Comparison of ENCODE assay signal across 1 cellular context in the genomic region with DNA sequence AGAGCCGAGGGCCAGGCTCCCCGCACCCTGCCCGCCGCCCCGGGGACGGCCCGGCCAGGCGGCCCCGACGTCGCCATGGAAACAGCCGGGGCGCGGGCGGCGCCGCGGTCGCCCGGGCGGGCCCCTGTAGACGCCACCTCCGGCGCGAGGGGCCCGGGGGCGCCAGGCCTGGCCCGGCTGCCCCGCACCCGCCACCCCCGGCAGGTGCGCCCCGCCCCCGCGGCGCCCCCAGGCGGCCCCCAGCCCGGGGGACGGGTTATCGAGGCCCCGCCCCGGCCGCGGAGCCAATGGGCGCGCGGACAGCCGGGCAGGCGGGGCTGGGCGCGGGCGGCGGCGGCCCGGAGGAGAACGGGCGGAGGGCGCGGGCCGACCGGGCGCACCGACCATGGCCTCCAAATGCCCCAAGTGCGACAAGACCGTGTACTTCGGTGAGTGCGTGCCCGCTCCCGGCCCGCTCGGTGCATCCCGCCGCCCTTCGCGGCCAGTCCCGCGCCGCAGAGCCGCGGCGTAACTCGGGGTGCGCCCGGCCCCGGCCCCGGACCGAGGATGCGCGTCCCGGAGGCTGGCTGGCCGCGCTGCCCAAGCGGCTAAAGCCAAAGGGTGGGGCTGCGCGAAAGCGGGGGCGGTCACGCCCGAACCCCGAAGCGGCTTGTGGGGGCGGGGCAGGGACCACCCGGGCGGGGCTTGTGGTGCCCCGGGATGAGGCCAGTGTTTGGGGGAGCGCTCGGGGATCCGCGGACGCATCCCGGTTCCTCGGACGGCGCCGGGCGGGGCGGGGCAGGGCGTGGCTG.
TF ChIP-seq lines count a peak whose summit lies in the region.

A gene with protein sequence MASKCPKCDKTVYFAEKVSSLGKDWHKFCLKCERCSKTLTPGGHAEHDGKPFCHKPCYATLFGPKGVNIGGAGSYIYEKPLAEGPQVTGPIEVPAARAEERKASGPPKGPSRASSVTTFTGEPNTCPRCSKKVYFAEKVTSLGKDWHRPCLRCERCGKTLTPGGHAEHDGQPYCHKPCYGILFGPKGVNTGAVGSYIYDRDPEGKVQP (plus strand): TSS at position 344 of the 791 bp plus-strand sequence. CDS start 42 bp downstream, at position 386.

TF ChIP-seq in HepG2, 621 proteins besides CTCF, POLR2A, EP300 and RAD21:
- TF ChIP-seq HCFC1 (IDR thresholded peaks at IDR 0.05; ENCODE audit: low read depth, low read length) (no peak), SAP130 (CRISPR knock-in tag; IDR thresholded peaks at IDR 0.05; ENCODE audit: low read depth) (0 out of 2 replicates have a peak, but pooled peaks have one; percentile 37), YEATS2 (CRISPR knock-in tag; IDR thresholded peaks at IDR 0.05; ENCODE audit: borderline replicate concordance) (no peak), SKI (IDR thresholded peaks at IDR 0.05; ENCODE audit: partially characterized antibody) (peak; percentile 0), BHLHE40 (IDR thresholded peaks at IDR 0.05; ENCODE audit: low read length) (0 out of 2 replicates have a peak, but pooled peaks have one; percentile 10), ZSCAN31 (CRISPR knock-in tag; IDR thresholded peaks at IDR 0.05; ENCODE audit: low read depth) (0 out of 2 replicates have a peak, but pooled peaks have one; percentile 2), SMAD1 (CRISPR knock-in tag; IDR thresholded peaks at IDR 0.05; ENCODE audit: borderline replicate concordance, low read depth) (no peak), JUN (CRISPR knock-in tag; IDR thresholded peaks at IDR 0.05) (no peak), SRSF9 (IDR thresholded peaks at IDR 0.05; ENCODE audit: borderline replicate concordance, insufficient read depth, low read depth, low read length, poor library complexity, severe bottlenecking) (no peak), ZNF615 (CRISPR knock-in tag; IDR thresholded peaks at IDR 0.05; ENCODE audit: borderline replicate concordance) (no peak), ZNF563 (CRISPR knock-in tag; IDR thresholded peaks at IDR 0.05) (0 out of 2 replicates have a peak, but pooled peaks have one; percentile 21), NFATC3 (CRISPR knock-in tag; IDR thresholded peaks at IDR 0.05) (no peak), PPARG (CRISPR knock-in tag; conservative IDR thresholded peaks at IDR 0.05) (no peak), ZFY (CRISPR knock-in tag; IDR thresholded peaks at IDR 0.05) (peak; percentile 11; the same call in 1 of the 2 replicates), ZFP36L2 (CRISPR knock-in tag; IDR thresholded peaks at IDR 0.05) (no peak), POLR2AphosphoS5 (IDR thresholded peaks at IDR 0.05; ENCODE audit: low read depth, low read length) (no peak), ZNF777 (CRISPR knock-in tag; IDR thresholded peaks at IDR 0.05) (peak; percentile 96), CEBPB (IDR thresholded peaks at IDR 0.05; ENCODE audit: borderline replicate concordance, low read depth, low read length) (no peak), ZNF546 (CRISPR knock-in tag; conservative IDR thresholded peaks at IDR 0.05) (no peak), ZNF547 (CRISPR knock-in tag; IDR thresholded peaks at IDR 0.05) (no peak), ATM (IDR thresholded peaks at IDR 0.05; ENCODE audit: borderline replicate concordance) (no peak), ZSCAN21 (CRISPR knock-in tag; IDR thresholded peaks at IDR 0.05; ENCODE audit: borderline replicate concordance) (0 out of 2 replicates have a peak, but pooled peaks have one; percentile 15), HNRNPK (IDR thresholded peaks at IDR 0.05; ENCODE audit: low read depth, low read length, poor library complexity, severe bottlenecking) (peak; percentile 32), ZKSCAN1 (IDR thresholded peaks at IDR 0.05; ENCODE audit: low read length) (no peak)
- TF ChIP-seq, protein P1, sequence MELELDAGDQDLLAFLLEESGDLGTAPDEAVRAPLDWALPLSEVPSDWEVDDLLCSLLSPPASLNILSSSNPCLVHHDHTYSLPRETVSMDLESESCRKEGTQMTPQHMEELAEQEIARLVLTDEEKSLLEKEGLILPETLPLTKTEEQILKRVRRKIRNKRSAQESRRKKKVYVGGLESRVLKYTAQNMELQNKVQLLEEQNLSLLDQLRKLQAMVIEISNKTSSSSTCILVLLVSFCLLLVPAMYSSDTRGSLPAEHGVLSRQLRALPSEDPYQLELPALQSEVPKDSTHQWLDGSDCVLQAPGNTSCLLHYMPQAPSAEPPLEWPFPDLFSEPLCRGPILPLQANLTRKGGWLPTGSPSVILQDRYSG (CRISPR knock-in tag; IDR thresholded peaks at IDR 0.05): no peak
- TF ChIP-seq, protein P2, sequence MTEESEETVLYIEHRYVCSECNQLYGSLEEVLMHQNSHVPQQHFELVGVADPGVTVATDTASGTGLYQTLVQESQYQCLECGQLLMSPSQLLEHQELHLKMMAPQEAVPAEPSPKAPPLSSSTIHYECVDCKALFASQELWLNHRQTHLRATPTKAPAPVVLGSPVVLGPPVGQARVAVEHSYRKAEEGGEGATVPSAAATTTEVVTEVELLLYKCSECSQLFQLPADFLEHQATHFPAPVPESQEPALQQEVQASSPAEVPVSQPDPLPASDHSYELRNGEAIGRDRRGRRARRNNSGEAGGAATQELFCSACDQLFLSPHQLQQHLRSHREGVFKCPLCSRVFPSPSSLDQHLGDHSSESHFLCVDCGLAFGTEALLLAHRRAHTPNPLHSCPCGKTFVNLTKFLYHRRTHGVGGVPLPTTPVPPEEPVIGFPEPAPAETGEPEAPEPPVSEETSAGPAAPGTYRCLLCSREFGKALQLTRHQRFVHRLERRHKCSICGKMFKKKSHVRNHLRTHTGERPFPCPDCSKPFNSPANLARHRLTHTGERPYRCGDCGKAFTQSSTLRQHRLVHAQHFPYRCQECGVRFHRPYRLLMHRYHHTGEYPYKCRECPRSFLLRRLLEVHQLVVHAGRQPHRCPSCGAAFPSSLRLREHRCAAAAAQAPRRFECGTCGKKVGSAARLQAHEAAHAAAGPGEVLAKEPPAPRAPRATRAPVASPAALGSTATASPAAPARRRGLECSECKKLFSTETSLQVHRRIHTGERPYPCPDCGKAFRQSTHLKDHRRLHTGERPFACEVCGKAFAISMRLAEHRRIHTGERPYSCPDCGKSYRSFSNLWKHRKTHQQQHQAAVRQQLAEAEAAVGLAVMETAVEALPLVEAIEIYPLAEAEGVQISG (CRISPR knock-in tag; IDR thresholded peaks at IDR 0.05): no peak
- TF ChIP-seq, protein P3, sequence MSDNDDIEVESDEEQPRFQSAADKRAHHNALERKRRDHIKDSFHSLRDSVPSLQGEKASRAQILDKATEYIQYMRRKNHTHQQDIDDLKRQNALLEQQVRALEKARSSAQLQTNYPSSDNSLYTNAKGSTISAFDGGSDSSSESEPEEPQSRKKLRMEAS (IDR thresholded peaks at IDR 0.05): 0 out of 2 replicates have a peak, but pooled peaks have one; percentile 7
- TF ChIP-seq, protein P4, sequence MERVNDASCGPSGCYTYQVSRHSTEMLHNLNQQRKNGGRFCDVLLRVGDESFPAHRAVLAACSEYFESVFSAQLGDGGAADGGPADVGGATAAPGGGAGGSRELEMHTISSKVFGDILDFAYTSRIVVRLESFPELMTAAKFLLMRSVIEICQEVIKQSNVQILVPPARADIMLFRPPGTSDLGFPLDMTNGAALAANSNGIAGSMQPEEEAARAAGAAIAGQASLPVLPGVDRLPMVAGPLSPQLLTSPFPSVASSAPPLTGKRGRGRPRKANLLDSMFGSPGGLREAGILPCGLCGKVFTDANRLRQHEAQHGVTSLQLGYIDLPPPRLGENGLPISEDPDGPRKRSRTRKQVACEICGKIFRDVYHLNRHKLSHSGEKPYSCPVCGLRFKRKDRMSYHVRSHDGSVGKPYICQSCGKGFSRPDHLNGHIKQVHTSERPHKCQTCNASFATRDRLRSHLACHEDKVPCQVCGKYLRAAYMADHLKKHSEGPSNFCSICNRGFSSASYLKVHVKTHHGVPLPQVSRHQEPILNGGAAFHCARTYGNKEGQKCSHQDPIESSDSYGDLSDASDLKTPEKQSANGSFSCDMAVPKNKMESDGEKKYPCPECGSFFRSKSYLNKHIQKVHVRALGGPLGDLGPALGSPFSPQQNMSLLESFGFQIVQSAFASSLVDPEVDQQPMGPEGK (CRISPR knock-in tag; IDR thresholded peaks at IDR 0.05): peak; percentile 57; the same call in 1 of the 2 replicates
- TF ChIP-seq, protein P5, sequence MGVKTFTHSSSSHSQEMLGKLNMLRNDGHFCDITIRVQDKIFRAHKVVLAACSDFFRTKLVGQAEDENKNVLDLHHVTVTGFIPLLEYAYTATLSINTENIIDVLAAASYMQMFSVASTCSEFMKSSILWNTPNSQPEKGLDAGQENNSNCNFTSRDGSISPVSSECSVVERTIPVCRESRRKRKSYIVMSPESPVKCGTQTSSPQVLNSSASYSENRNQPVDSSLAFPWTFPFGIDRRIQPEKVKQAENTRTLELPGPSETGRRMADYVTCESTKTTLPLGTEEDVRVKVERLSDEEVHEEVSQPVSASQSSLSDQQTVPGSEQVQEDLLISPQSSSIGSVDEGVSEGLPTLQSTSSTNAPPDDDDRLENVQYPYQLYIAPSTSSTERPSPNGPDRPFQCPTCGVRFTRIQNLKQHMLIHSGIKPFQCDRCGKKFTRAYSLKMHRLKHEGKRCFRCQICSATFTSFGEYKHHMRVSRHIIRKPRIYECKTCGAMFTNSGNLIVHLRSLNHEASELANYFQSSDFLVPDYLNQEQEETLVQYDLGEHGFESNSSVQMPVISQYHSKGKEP (CRISPR knock-in tag; IDR thresholded peaks at IDR 0.05): no peak
- TF ChIP-seq, protein P6, sequence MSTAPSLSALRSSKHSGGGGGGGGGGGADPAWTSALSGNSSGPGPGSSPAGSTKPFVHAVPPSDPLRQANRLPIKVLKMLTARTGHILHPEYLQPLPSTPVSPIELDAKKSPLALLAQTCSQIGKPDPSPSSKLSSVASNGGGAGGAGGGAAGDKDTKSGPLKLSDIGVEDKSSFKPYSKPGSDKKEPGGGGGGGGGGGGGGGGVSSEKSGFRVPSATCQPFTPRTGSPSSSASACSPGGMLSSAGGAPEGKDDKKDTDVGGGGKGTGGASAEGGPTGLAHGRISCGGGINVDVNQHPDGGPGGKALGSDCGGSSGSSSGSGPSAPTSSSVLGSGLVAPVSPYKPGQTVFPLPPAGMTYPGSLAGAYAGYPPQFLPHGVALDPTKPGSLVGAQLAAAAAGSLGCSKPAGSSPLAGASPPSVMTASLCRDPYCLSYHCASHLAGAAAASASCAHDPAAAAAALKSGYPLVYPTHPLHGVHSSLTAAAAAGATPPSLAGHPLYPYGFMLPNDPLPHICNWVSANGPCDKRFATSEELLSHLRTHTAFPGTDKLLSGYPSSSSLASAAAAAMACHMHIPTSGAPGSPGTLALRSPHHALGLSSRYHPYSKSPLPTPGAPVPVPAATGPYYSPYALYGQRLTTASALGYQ (CRISPR knock-in tag; IDR thresholded peaks at IDR 0.05): no peak
- TF ChIP-seq, protein P7, sequence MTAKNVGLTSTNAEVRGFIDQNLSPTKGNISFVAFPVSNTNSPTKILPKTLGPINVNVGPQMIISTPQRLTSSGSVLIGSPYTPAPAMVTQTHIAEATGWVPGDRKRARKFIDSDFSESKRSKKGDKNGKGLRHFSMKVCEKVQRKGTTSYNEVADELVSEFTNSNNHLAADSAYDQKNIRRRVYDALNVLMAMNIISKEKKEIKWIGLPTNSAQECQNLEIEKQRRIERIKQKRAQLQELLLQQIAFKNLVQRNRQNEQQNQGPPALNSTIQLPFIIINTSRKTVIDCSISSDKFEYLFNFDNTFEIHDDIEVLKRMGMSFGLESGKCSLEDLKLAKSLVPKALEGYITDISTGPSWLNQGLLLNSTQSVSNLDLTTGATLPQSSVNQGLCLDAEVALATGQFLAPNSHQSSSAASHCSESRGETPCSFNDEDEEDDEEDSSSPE (CRISPR knock-in tag; IDR thresholded peaks at IDR 0.05): 0 out of 2 replicates have a peak, but pooled peaks have one; percentile 1
- TF ChIP-seq, protein P8, sequence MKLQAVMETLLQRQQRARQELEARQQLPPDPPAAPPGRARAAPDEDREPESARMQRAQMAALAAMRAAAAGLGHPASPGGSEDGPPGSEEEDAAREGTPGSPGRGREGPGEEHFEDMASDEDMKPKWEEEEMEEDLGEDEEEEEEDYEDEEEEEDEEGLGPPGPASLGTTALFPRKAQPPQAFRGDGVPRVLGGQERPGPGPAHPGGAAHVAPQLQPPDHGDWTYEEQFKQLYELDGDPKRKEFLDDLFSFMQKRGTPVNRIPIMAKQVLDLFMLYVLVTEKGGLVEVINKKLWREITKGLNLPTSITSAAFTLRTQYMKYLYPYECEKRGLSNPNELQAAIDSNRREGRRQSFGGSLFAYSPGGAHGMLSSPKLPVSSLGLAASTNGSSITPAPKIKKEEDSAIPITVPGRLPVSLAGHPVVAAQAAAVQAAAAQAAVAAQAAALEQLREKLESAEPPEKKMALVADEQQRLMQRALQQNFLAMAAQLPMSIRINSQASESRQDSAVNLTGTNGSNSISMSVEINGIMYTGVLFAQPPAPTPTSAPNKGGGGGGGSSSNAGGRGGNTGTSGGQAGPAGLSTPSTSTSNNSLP (IDR thresholded peaks at IDR 0.05; ENCODE audit: low read depth, low read length): no peak
- TF ChIP-seq, protein P9, sequence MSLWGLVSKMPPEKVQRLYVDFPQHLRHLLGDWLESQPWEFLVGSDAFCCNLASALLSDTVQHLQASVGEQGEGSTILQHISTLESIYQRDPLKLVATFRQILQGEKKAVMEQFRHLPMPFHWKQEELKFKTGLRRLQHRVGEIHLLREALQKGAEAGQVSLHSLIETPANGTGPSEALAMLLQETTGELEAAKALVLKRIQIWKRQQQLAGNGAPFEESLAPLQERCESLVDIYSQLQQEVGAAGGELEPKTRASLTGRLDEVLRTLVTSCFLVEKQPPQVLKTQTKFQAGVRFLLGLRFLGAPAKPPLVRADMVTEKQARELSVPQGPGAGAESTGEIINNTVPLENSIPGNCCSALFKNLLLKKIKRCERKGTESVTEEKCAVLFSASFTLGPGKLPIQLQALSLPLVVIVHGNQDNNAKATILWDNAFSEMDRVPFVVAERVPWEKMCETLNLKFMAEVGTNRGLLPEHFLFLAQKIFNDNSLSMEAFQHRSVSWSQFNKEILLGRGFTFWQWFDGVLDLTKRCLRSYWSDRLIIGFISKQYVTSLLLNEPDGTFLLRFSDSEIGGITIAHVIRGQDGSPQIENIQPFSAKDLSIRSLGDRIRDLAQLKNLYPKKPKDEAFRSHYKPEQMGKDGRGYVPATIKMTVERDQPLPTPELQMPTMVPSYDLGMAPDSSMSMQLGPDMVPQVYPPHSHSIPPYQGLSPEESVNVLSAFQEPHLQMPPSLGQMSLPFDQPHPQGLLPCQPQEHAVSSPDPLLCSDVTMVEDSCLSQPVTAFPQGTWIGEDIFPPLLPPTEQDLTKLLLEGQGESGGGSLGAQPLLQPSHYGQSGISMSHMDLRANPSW (CRISPR knock-in tag; IDR thresholded peaks at IDR 0.05; ENCODE audit: borderline replicate concordance): no peak
